34 cellular contexts compared by ENCODE assay signal in genomic region chr20:33954504-33954903, GRCh38.
"Had no signal": no experiment of that assay in that cellular context is flagged by ENCODE, and none has a peak within 500 bp of the region (broad histone marks: within the 10 kb centered on the region; RNA-seq: fewer than 3 reads in every experiment).

No MANE protein-coding gene starts in this region.

- H3K4me1 ChIP-seq: adrenal gland, ascending aorta, body of pancreas, breast epithelium had no signal

- DNase-seq: activated effector memory CD4-positive, alpha-beta T cell treated with anti-CD3 and anti-CD28 coated beads, Interleukin-2, amount 50 U/mL, for 16 hours; activated effector memory CD4-positive, alpha-beta T cell treated with Interleukin-2 at 50 U/mL for 16 hours; activated gamma-delta T cell; activated gamma-delta T cell treated with Interleukin-2 at 50 U/mL for 16 hours; activated naive CD4-positive, alpha-beta T cell; activated naive CD4-positive, alpha-beta T cell treated with anti-CD3 and anti-CD28 coated beads for 36 hours; activated naive CD4-positive, alpha-beta T cell treated with anti-CD3 and anti-CD28 coated beads, Interleukin-2, amount 10 ng/mL, durations not matched to agents 7 days and 5 days; activated naive CD4-positive, alpha-beta T cell treated with anti-CD3 and anti-CD28 coated beads, Interleukin-2, amount 50 U/mL, for 16 hours; activated naive CD4-positive, alpha-beta T cell treated with Interleukin-2 at 50 U/mL for 16 hours; activated naive CD8-positive, alpha-beta T cell treated with anti-CD3 and anti-CD28 coated beads for 36 hours; activated naive CD8-positive, alpha-beta T cell treated with anti-CD3 and anti-CD28 coated beads, Interleukin-2, amount 10 ng/mL, durations not matched to agents 7 days and 5 days; activated naive CD8-positive, alpha-beta T cell treated with anti-CD3 and anti-CD28 coated beads, Interleukin-2, amount 50 U/mL, for 24 hours; activated T-cell treated with anti-CD3 and anti-CD28 coated beads, Interleukin-2, amount 50 U/mL, for 1 hour; activated T-cell treated with anti-CD3 and anti-CD28 coated beads, Interleukin-2, amount 50 U/mL, for 24 hours; activated T-cell treated with anti-CD3 and anti-CD28 coated beads, Interleukin-2, amount 50 U/mL, for 4 hours; activated T-cell treated with anti-CD3 and anti-CD28 coated beads, Interleukin-2, amount 50 U/mL, for 48 hours; activated T-cell treated with anti-CD3 and anti-CD28 coated beads, Interleukin-2, amount 50 U/mL, for 72 hours; adrenal gland; amniotic stem cell; amygdala; anterior cingulate cortex; aorta; body of pancreas; brain microvascular endothelial cell; caudate nucleus; central memory CD4-positive, alpha-beta T cell; cerebellar nuclear complex had no signal

- H3K9me3 ChIP-seq: adrenal gland, ascending aorta had no signal

- H3K36me3 ChIP-seq: adrenal gland, ascending aorta, brain microvascular endothelial cell, breast epithelium, cardiac muscle cell had no signal

- H3K4me3 ChIP-seq: adrenal gland, ascending aorta, body of pancreas, breast epithelium, cardiac muscle cell had no signal

- ATAC-seq: activated naive CD4-positive, alpha-beta T cell treated with anti-CD3 and anti-CD28 coated beads, Interleukin-2, amount 50 U/mL, for 72 hours; activated naive CD8-positive, alpha-beta T cell treated with anti-CD3 and anti-CD28 coated beads, Interleukin-2, amount 50 U/mL, for 24 hours; activated T-cell treated with anti-CD3 and anti-CD28 coated beads, Interleukin-2, amount 50 U/mL, for 4 hours; activated T-cell treated with anti-CD3 and anti-CD28 coated beads, Interleukin-2, amount 50 U/mL, for 72 hours; activated T-helper 17 cell treated with anti-CD3 and anti-CD28 coated beads, Interleukin-2, amount 50 U/mL, for 72 hours; body of pancreas had no signal

- FAIRE-seq: astrocyte, bronchial epithelial cell had no signal

- H3K27ac ChIP-seq: adrenal gland, ascending aorta, body of pancreas, brain microvascular endothelial cell, breast epithelium, cardiac muscle cell had no signal

- H3K27me3 ChIP-seq: adrenal gland, ascending aorta, body of pancreas, brain microvascular endothelial cell, breast epithelium, cardiac muscle cell had no signal
